In genomic region chrX:48972214-48973164, GRCh38 we compare ENCODE assay signal across 8 cellular contexts. TPM values are rescaled to one million over a fixed set of nuclear protein-coding genes. Genes with fewer than 3 reads are reported as not detected.
DNase-seq lines count a peak whose midpoint lies in the region; ATAC-seq, FAIRE-seq and TF ChIP-seq lines count a peak whose summit lies in the region.

No MANE protein-coding gene starts in this region.

- H3K9me3 ChIP-seq in adipocyte (ENCODE audit: control insufficient read depth, low read length): no peaks in the 10 kb centered on the region
- H3K9me3 ChIP-seq in right atrium auricular region: no peaks in the 10 kb centered on the region

- H3K4me1 ChIP-seq in adipocyte (ENCODE audit: control insufficient read depth, insufficient read depth, low read length): no peaks in the 10 kb centered on the region
- H3K4me1 ChIP-seq in right atrium auricular region: peaks cover 0 to 17% of the 10 kb centered on the region in 2 donors

- H3K27ac ChIP-seq in right atrium auricular region: peak overlapping the region; percentile 28 to 36

- intact Hi-C loops in sciatic nerve (cut with DNase I): no loop called here

- FAIRE-seq in GM18507 (lab: Jason Lieb, UNC): peak; percentile 82

- ATAC-seq in sciatic nerve: peak; percentile 73
- ATAC-seq in HG03025 (IDR thresholded peaks at IDR 0.05; ENCODE audit: low FRiP score, unreplicated experiment): no peak
- no peak for ATAC-seq in GM18873 (IDR thresholded peaks at IDR 0.05; ENCODE audit: low FRiP score, unreplicated experiment)

- DNase-seq in AG08396 (ENCODE audit: low spot score) (peak; percentile 51), GM18507 (ENCODE audit: extremely low spot score, insufficient read length, low read depth) (no peak), NCI-H82 treated with DMSO at 0.1 percent for 48 hours (lab: John Stamatoyannopoulos, UW; ENCODE audit: unreplicated experiment) (peak; percentile 25), adipocyte (ENCODE audit: low read depth) (peak; percentile 58), right atrium auricular region (ENCODE audit: low spot score) (no peak), sciatic nerve (ENCODE audit: low spot score) (peak; percentile 64)

- H3K36me3 ChIP-seq in adipocyte (ENCODE audit: control insufficient read depth, insufficient read depth, low read length, severe bottlenecking) (peaks cover 21% of the 10 kb centered on the region), right atrium auricular region (no peaks in the 10 kb centered on the region)

- H3K4me3 ChIP-seq in adipocyte (ENCODE audit: low read length) (peak overlapping the region; percentile 67), right atrium auricular region (peak overlapping the region; percentile 11 to 40)

- TF ChIP-seq CTCF in right atrium auricular region (IDR thresholded peaks at IDR 0.05): peak; percentile 27 to 60

- peak overlapping the region; percentile 71 for H3K9ac ChIP-seq in adipocyte (ENCODE audit: low read length)

- H3K27me3 ChIP-seq in adipocyte (replicated peaks; ENCODE audit: control insufficient read depth, insufficient read depth, low read length) (peaks cover 5% of the 10 kb centered on the region), right atrium auricular region (no peaks in the 10 kb centered on the region)

RNA-seq across cellular contexts. Expression of gene KCND1, which starts 0.8 kb away (rescaled TPM):
- 1 to 10 TPM; 1.3 to 1.5 TPM for total RNA-seq in right atrium auricular region
- 2.5 TPM for total RNA-seq in sciatic nerve

RNA-seq across cellular contexts. Expression of gene OTUD5, which starts 15.1 kb away (rescaled TPM):
- 10 to 100 TPM; 15.4 to 23.9 TPM for total RNA-seq in right atrium auricular region
- total RNA-seq in sciatic nerve: 50.5 TPM

RNA-seq across cellular contexts. Expression of gene GRIPAP1, which starts 29.6 kb away (rescaled TPM):
- total RNA-seq in right atrium auricular region: 10 to 100 TPM in 1 of 2 donors, 1 to 10 TPM in 1; 9.6 to 16.0 TPM
- total RNA-seq in sciatic nerve: 53.5 TPM

RNA-seq across cellular contexts. Expression of gene PIM2, which starts 53.7 kb away (rescaled TPM):
- total RNA-seq in right atrium auricular region: 1 to 10 TPM; 5.4 to 9.1 TPM
- total RNA-seq in sciatic nerve: 10.8 TPM

Comparison
In these comparisons a context has a peak if more than half of its experiments do, and no peak if none do; other contexts are left out.
1. DNase-seq: peak in AG08396 (single experiment), NCI-H82 treated with DMSO at 0.1 percent for 48 hours (single experiment), adipocyte (single experiment) and sciatic nerve (single experiment); none in GM18507 (single experiment) and right atrium auricular region (single experiment).